In genomic region chr1:221230605-221231004, GRCh38 we compare ENCODE assay signal across 13 cellular contexts.
A peak's percentile ranks its signal among the peaks of the same experiment; 100 is the strongest.
DNase-seq lines count a peak whose midpoint lies in the region; ATAC-seq and TF ChIP-seq lines count a peak whose summit lies in the region.
"Had no signal": no experiment of that assay in that cellular context is flagged by ENCODE, and none has a peak within 500 bp of the region (broad histone marks: within the 10 kb centered on the region; RNA-seq: fewer than 3 reads in every experiment).

No MANE protein-coding gene starts in this region.

- WGBS in gastroesophageal sphincter (ENCODE audit: low coverage in 1 of 2), 2 donors, result 8 to 25% methylated on average over 1 of the region's 1 CpG

- no peaks in the 10 kb centered on the region for H3K36me3 ChIP-seq in gastroesophageal sphincter
- no peaks in the 10 kb centered on the region for H3K36me3 ChIP-seq in osteoblast (ENCODE audit: insufficient read depth, low read length)
- H3K36me3 ChIP-seq: tibial artery had no signal

- DNase-seq in GM04503 (ENCODE audit: low read depth) (peak; percentile 40), NCI-H774 (lab: John Stamatoyannopoulos, UW) (peak; percentile 43), osteoblast (ENCODE audit: insufficient read length, low spot score, missing footprints) (peak; percentile 18), NCI-H187 (lab: John Stamatoyannopoulos, UW) (no peak), NCI-H1048 (lab: John Stamatoyannopoulos, UW) (no peak)
- DNase-seq in activated CD4-positive, alpha-beta T cell treated with anti-CD3 and anti-CD28 coated beads for 48 hours, result no peak
- DNase-seq: activated naive CD4-positive, alpha-beta T cell; stimulated activated CD4-positive, alpha-beta T cell treated with anti-CD3 and anti-CD28 coated beads, Interleukin-12 subunit alpha, Interleukin-12 subunit beta, amount 100 ng/mL, for 4 hours; T-helper 2 cell; tibial artery had no signal

- TF ChIP-seq POLR2A in gastroesophageal sphincter (IDR thresholded peaks at IDR 0.05), result no peak

- H3K9me3 ChIP-seq in gastroesophageal sphincter (no peaks in the 10 kb centered on the region), osteoblast (ENCODE audit: low read depth, low read length) (no peaks in the 10 kb centered on the region)
- H3K9me3 ChIP-seq: tibial artery had no signal

- no peak overlapping the region for H3K4me2 ChIP-seq in osteoblast (ENCODE audit: insufficient read depth, low read length)

- H3K27ac ChIP-seq in gastroesophageal sphincter (peak overlapping the region; percentile 31 to 61 (median 49)), osteoblast (ENCODE audit: low read depth, low read length) (no peak overlapping the region)

- H3K27me3 ChIP-seq in gastroesophageal sphincter (no peaks in the 10 kb centered on the region), osteoblast (ENCODE audit: insufficient read depth, low read length) (no peaks in the 10 kb centered on the region)
- H3K27me3 ChIP-seq: tibial artery had no signal

- H3K4me1 ChIP-seq in gastroesophageal sphincter, result peaks cover 0 to 39% (median 13%) of the 10 kb centered on the region in 3 donors
- H3K4me1 ChIP-seq in osteoblast (ENCODE audit: insufficient read depth, low read length), result no peaks in the 10 kb centered on the region

- ATAC-seq in gastroesophageal sphincter, result peak; percentile 85
- ATAC-seq in GM18873 (IDR thresholded peaks at IDR 0.05; ENCODE audit: low FRiP score, unreplicated experiment), result no peak
- ATAC-seq: Panc1 had no signal

- H3K4me3 ChIP-seq in gastroesophageal sphincter (no peak overlapping the region), osteoblast (ENCODE audit: insufficient read depth, low read length) (no peak overlapping the region)
- H3K4me3 ChIP-seq: tibial artery had no signal

- H3K79me2 ChIP-seq in osteoblast (ENCODE audit: insufficient read depth, low read length), result no peaks in the 10 kb centered on the region

- no peak overlapping the region for H2AFZ ChIP-seq in osteoblast (ENCODE audit: low read length)

- TF ChIP-seq CTCF in gastroesophageal sphincter (IDR thresholded peaks at IDR 0.05) (no peak), osteoblast (IDR thresholded peaks at IDR 0.05; ENCODE audit: extremely low read depth, low read depth, low read length) (no peak)

- H4K20me1 ChIP-seq in osteoblast (ENCODE audit: insufficient read depth, low read length), result no peaks in the 10 kb centered on the region

- no peak for TF ChIP-seq EP300 in gastroesophageal sphincter (IDR thresholded peaks at IDR 0.05)

Comparison
In these comparisons a context has a peak if more than half of its experiments do, and no peak if none do; other contexts are left out.
1. DNase-seq: peak in GM04503 (single experiment), NCI-H774 (single experiment) and osteoblast (single experiment); none in activated CD4-positive, alpha-beta T cell treated with anti-CD3 and anti-CD28 coated beads for 48 hours (single experiment), NCI-H187 (0 of 2) and NCI-H1048 (single experiment).